8 cellular contexts compared by ENCODE assay signal in genomic region chr22:37747090-37747714, GRCh38. TPM values are rescaled to one million over a fixed set of nuclear protein-coding genes. Genes with fewer than 3 reads are reported as not detected.
DNase-seq lines count a peak whose midpoint lies in the region; ATAC-seq and TF ChIP-seq lines count a peak whose summit lies in the region.

No MANE protein-coding gene starts in this region.

- DNase-seq in NCI-H226 (peak; percentile 42), colonic mucosa (peak; percentile 60), lung microvascular endothelial cell (ENCODE audit: low read depth in 2 of 2) (peak; percentile 68 to 69), aorta (peak in 1 of 2 donors; percentile 67), GM20000 (ENCODE audit: low spot score) (no peak), posterior cingulate gyrus (no peak)

- H3K36me3 ChIP-seq in colonic mucosa (no peaks in the 10 kb centered on the region), aorta (ENCODE audit: control insufficient read depth in 1 of 2, insufficient read depth in 2 of 2, low read length in 1 of 2) (no peaks in the 10 kb centered on the region)

- WGBS in aorta, 2 donors, result 7 to 8% methylated on average over 16 of the region's 16 CpGs

- peak overlapping the region; percentile 94 to 100 for H3K9ac ChIP-seq in colonic mucosa (ENCODE audit: low read depth in 2 of 2, low read length in 2 of 2)

- H3K4me3 ChIP-seq in colonic mucosa (peak overlapping the region; percentile 99), aorta (ENCODE audit: low read length in 2 of 2) (peak overlapping the region; percentile 87 to 88)

- intact Hi-C loops in colonic mucosa (cut with DNase I) (no loop called here), aorta (cut with DNase I) (loop anchor here in 1 of 2 donors (5.0 kb wide), 1 partner anchor 60 kb away; the partner anchor contains the start of gene NOL12), posterior cingulate gyrus (cut with DNase I) (no loop called here)

- TF ChIP-seq CTCF in C4-2B (conservative IDR thresholded peaks at IDR 0.05) (no peak), colonic mucosa (IDR thresholded peaks at IDR 0.05) (no peak), GM20000 (IDR thresholded peaks at IDR 0.05; ENCODE audit: extremely low read depth, missing control alignments) (no peak)

- H3K27me3 ChIP-seq in colonic mucosa (no peaks in the 10 kb centered on the region), aorta (ENCODE audit: control insufficient read depth in 1 of 2, insufficient read depth in 2 of 2, low read length in 1 of 2) (no peaks in the 10 kb centered on the region)

- H3K27ac ChIP-seq in C4-2B (peak overlapping the region; percentile 95), colonic mucosa (peak overlapping the region; percentile 87), aorta (ENCODE audit: low read depth in 1 of 2, low read length in 2 of 2) (no peak overlapping the region)

- H3K4me1 ChIP-seq in colonic mucosa (peaks cover 31% of the 10 kb centered on the region), aorta (ENCODE audit: control insufficient read depth in 1 of 2, insufficient read depth in 2 of 2, low read length in 2 of 2) (no peaks in the 10 kb centered on the region)

- no peaks in the 10 kb centered on the region for H3K9me3 ChIP-seq in colonic mucosa
- no peaks in the 10 kb centered on the region for H3K9me3 ChIP-seq in aorta (ENCODE audit: control insufficient read depth, low read length)

- peak; percentile 11 for ATAC-seq in aorta (ENCODE audit: low FRiP score)
- ATAC-seq in GM18517 (IDR thresholded peaks at IDR 0.05; ENCODE audit: unreplicated experiment), result no peak

RNA-seq across cellular contexts. Expression of gene TRIOBP, which starts 50.4 kb away (rescaled TPM):
- total RNA-seq in colonic mucosa, result 10 to 100 TPM; 69.5 to 75.7 TPM
- total RNA-seq in lung microvascular endothelial cell, result 79.8 and 156 TPM in 2 replicates
- 100 to 1,000 TPM in 1 of 2 donors, 10 to 100 TPM in 1; 86.0 to 113 TPM for total RNA-seq in aorta
- 10 to 100 TPM; 26.9 to 59.1 TPM for polyA plus RNA-seq in aorta

Comparison
In these comparisons a context has a peak if more than half of its experiments do, and no peak if none do; other contexts are left out.
1. H3K27ac ChIP-seq: peak in C4-2B (single experiment) and colonic mucosa (single experiment); none in aorta (0 of 2).
2. DNase-seq: peak in NCI-H226 (single experiment), colonic mucosa (single experiment) and lung microvascular endothelial cell (2 of 2); none in GM20000 (single experiment) and posterior cingulate gyrus (0 of 10).